In genomic region chr14:75660630-75661498, GRCh38 we compare ENCODE assay signal across 8 cellular contexts. TPM values are rescaled to one million over a fixed set of nuclear protein-coding genes. Genes with fewer than 3 reads are reported as not detected.
DNase-seq lines count a peak whose midpoint lies in the region; ATAC-seq, FAIRE-seq and TF ChIP-seq lines count a peak whose summit lies in the region.

Gene ERG28, minus strand, starts transcription at chr14:75660876. Its CDS starts 3,374 bp downstream, at chr14:75657502.
Gene TTLL5, plus strand, starts transcription at chr14:75661246. Its CDS starts 1,904 bp downstream, at chr14:75663150.

- H3K4me1 ChIP-seq in pancreas (peaks cover 0 to 13% (median 0%) of the 10 kb centered on the region in 3 donors), tibial nerve (peaks cover 0 to 36% (median 11%) of the 10 kb centered on the region in 4 donors)

- FAIRE-seq in pancreas (lab: Jason Lieb, UNC) = peak; percentile 90

- peak within 1 kb of the TSS; percentile 94 for H3K4me3 Mint-ChIP-seq in activated naive CD8-positive, alpha-beta T cell treated with anti-CD3 and anti-CD28 coated beads, Interleukin-2, amount 50 U/mL, for 24 hours

- H3K27ac ChIP-seq in pancreas = peak within 1 kb of the TSS; percentile 86 to 90 (median 89)
- H3K27ac ChIP-seq in tibial nerve = peak within 1 kb of the TSS; percentile 81 to 96 (median 90)

- H3K36me3 Mint-ChIP-seq in activated naive CD8-positive, alpha-beta T cell treated with anti-CD3 and anti-CD28 coated beads, Interleukin-2, amount 50 U/mL, for 24 hours (ENCODE audit: low read depth) = peaks cover 7% of the 10 kb centered on the region

- H3K9me3 ChIP-seq in pancreas (no peaks in the 10 kb centered on the region), tibial nerve (no peaks in the 10 kb centered on the region)

- peak; percentile 99 for DNase-seq in GM12865 (ENCODE audit: low read depth)
- DNase-seq in NCI-H1417 treated with DMSO at 0.1 percent for 48 hours (lab: John Stamatoyannopoulos, UW) = peak; percentile 99
- DNase-seq in SW480 (ENCODE audit: low spot score) = peak; percentile 100
- peak; percentile 94 for DNase-seq in activated naive CD8-positive, alpha-beta T cell treated with anti-CD3 and anti-CD28 coated beads, Interleukin-2, amount 50 U/mL, for 24 hours
- peak; percentile 98 for DNase-seq in Right ventricle myocardium superior
- peak; percentile 98 to 99 (median 98) for DNase-seq in pancreas
- DNase-seq in tibial nerve (ENCODE audit: low spot score in 2 of 2) = peak; percentile 91 to 94

- ATAC-seq in HG02763 (IDR thresholded peaks at IDR 0.05; ENCODE audit: unreplicated experiment) (peak; percentile 96), Right ventricle myocardium superior (ENCODE audit: poor library complexity) (peak; percentile 97), pancreas (peak; percentile 92 to 97 (median 94))
- ATAC-seq in activated naive CD8-positive, alpha-beta T cell treated with anti-CD3 and anti-CD28 coated beads, Interleukin-2, amount 50 U/mL, for 24 hours = peak; percentile 100

- H3K27me3 Mint-ChIP-seq in activated naive CD8-positive, alpha-beta T cell treated with anti-CD3 and anti-CD28 coated beads, Interleukin-2, amount 50 U/mL, for 24 hours = peaks cover 3% of the 10 kb centered on the region

- H3K27ac Mint-ChIP-seq in activated naive CD8-positive, alpha-beta T cell treated with anti-CD3 and anti-CD28 coated beads, Interleukin-2, amount 50 U/mL, for 24 hours = peak within 1 kb of the TSS; percentile 91

- peak; percentile 44 to 69 for TF ChIP-seq POLR2A in tibial nerve (IDR thresholded peaks at IDR 0.05)

- intact Hi-C loops in Right ventricle myocardium superior (cut with DNase I) = no loop called here
- intact Hi-C loops in pancreas (cut with DNase I) = no loop called here

- H3K27me3 ChIP-seq in pancreas (no peaks in the 10 kb centered on the region), tibial nerve (no peaks in the 10 kb centered on the region)

- peaks cover 29% of the 10 kb centered on the region for H3K4me1 Mint-ChIP-seq in activated naive CD8-positive, alpha-beta T cell treated with anti-CD3 and anti-CD28 coated beads, Interleukin-2, amount 50 U/mL, for 24 hours

- TF ChIP-seq EP300 in tibial nerve (IDR thresholded peaks at IDR 0.05) = peak; percentile 87 to 98

- H3K36me3 ChIP-seq in pancreas (peaks cover 0 to 4% (median 0%) of the 10 kb centered on the region in 3 donors), tibial nerve (peaks cover 0 to 5% (median 0%) of the 10 kb centered on the region in 3 donors)

- TF ChIP-seq CTCF in GM12865 (IDR thresholded peaks at IDR 0.05; ENCODE audit: insufficient read depth, low read depth, low read length, missing control alignments) (no peak), pancreas (IDR thresholded peaks at IDR 0.05) (no peak), tibial nerve (IDR thresholded peaks at IDR 0.05) (peak in 2 of 5 experiments; percentile 16 to 40)

- no peaks in the 10 kb centered on the region for H3K9me3 Mint-ChIP-seq in activated naive CD8-positive, alpha-beta T cell treated with anti-CD3 and anti-CD28 coated beads, Interleukin-2, amount 50 U/mL, for 24 hours

- WGBS in pancreas, 2 donors = 0% methylated on average over 57 to 60 of the region's 60 CpGs
- 0% methylated on average over 46 to 58 of the region's 60 CpGs for WGBS in tibial nerve, 2 donors

- H3K4me3 ChIP-seq in GM12865 (ENCODE audit: low read depth, low read length) = peak within 1 kb of the TSS; percentile 98
- H3K4me3 ChIP-seq in pancreas = peak within 1 kb of the TSS; percentile 47 to 97 (median 92)
- peak within 1 kb of the TSS; percentile 68 to 96 (median 88) for H3K4me3 ChIP-seq in tibial nerve

RNA-seq across cellular contexts. Expression of gene ERG28, which starts in this region (rescaled TPM):
- total RNA-seq in Right ventricle myocardium superior = 5.9 TPM
- 1 to 10 TPM; 4.2 to 9.5 (median 6.5) TPM for total RNA-seq in pancreas
- polyA plus RNA-seq in pancreas = 10 to 100 TPM in 1 of 2 donors, 1 to 10 TPM in 1; 9.7 to 13.2 TPM
- total RNA-seq in tibial nerve = 1 to 10 TPM; 4.5 to 7.6 (median 5.1) TPM

RNA-seq across cellular contexts. Expression of gene TTLL5, which starts in this region (rescaled TPM):
- total RNA-seq in Right ventricle myocardium superior (15.1 TPM), pancreas (10 to 100 TPM; 11.0 to 22.6 (median 13.8) TPM), tibial nerve (10 to 100 TPM; 36.3 to 61.8 (median 36.7) TPM)
- 1 to 10 TPM; 7.6 to 8.1 TPM for polyA plus RNA-seq in pancreas

Comparison
In these comparisons a context has a peak if more than half of its experiments do, and no peak if none do; other contexts are left out.
1. Peak in every context shown above with its lines: DNase-seq, ATAC-seq, H3K4me3 ChIP-seq and H3K27ac ChIP-seq.